23 cellular contexts compared by ENCODE assay signal in genomic region chr5:170854550-170854949, GRCh38. TPM values are rescaled to one million over a fixed set of nuclear protein-coding genes. Genes with fewer than 3 reads are reported as not detected.
"Had no signal": no experiment of that assay in that cellular context is flagged by ENCODE, and none has a peak within 500 bp of the region (broad histone marks: within the 10 kb centered on the region; RNA-seq: fewer than 3 reads in every experiment).

No MANE protein-coding gene starts in this region.

- H3K27ac Mint-ChIP-seq: IgD-negative memory B cell had no signal

- H3K27me3 Mint-ChIP-seq: IgD-negative memory B cell had no signal

- H3K27ac ChIP-seq: KMS-11 had no signal

- H3K4me3 Mint-ChIP-seq: IgD-negative memory B cell had no signal

- H3K4me3 ChIP-seq: K562 had no signal

- H3K9me3 ChIP-seq: SK-N-SH had no signal

- H3K4me2 ChIP-seq: KMS-11, SK-N-SH had no signal

- H3K9ac ChIP-seq: KMS-11, SK-N-SH had no signal

- DNase-seq: Kasumi-1, MM.1S, NCI-H1092 treated with DMSO at 0.1 percent for 48 hours, NCI-H1436, NCI-H187, NCI-H2029, NCI-H2081 treated with DMSO at 0.1 percent for 48 hours, NCI-H2171, NCI-H226, NCI-H446, NCI-H510A, NCI-H524 treated with DMSO at 0.1 percent for 48 hours, NCI-H69, NCI-H774, Right ventricle myocardium superior, RPMI8226, SK-N-SH, SW 1271 had no signal

- H3K36me3 Mint-ChIP-seq: IgD-negative memory B cell had no signal

- H3K4me1 Mint-ChIP-seq: IgD-negative memory B cell had no signal

- ATAC-seq: HepG2, K562 had no signal

RNA-seq across cellular contexts. Expression of gene RANBP17, which starts 7.3 kb away (rescaled TPM):
- total RNA-seq: HepG2, K562, M059J had no signal
- polyA plus RNA-seq: HepG2, IgD-negative memory B cell, K562 had no signal
